In the genomic region with DNA sequence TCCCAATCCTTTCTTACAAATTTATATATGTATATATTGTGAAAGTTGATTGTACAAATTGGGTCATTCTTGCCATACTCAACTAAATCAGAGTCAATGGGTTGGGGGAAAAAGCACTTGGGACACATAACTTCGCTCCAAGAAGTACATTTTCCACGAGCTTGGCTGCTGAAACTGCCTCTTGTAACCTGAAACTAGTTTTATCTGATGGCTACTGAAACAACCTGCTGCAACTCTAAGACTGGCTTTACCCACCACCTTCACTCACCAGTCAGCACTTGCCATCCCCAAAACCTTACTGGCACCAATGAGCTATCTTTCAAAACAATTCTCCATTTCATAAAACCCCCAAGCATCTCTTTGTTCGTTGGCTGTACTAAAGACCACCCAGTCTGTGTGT, we compare ENCODE assay signal across 13 cellular contexts.
"Had no signal": no experiment of that assay in that cellular context is flagged by ENCODE, and none has a peak within 500 bp of the region (broad histone marks: within the 10 kb centered on the region; RNA-seq: fewer than 3 reads in every experiment).

No MANE protein-coding gene starts in this region.

- ATAC-seq: lower lobe of right lung; stimulated activated naive CD8-positive, alpha-beta T cell treated with anti-CD3 and anti-CD28 coated beads, Interleukin-15, amount 100 ng/mL, for 72 hours; T-helper 17 cell; upper lobe of right lung; WTC11 had no signal

- DNase-seq: activated CD4-positive, alpha-beta T cell treated with anti-CD3 and anti-CD28 coated beads for 48 hours; activated naive CD4-positive, alpha-beta T cell treated with Interleukin-2 at 50 U/mL for 16 hours; glutamatergic neuron; lower lobe of right lung; midbrain; retina; stimulated activated CD4-positive, alpha-beta T cell treated with anti-CD3 and anti-CD28 coated beads, Interleukin-15, amount 100 ng/mL, for 24 hours; stimulated activated CD4-positive, alpha-beta T cell treated with anti-CD3 and anti-CD28 coated beads, Interleukin-4, amount 100 ng/mL, for 24 hours; stimulated activated naive CD8-positive, alpha-beta T cell treated with anti-CD3 and anti-CD28 coated beads, Interleukin-15, amount 100 ng/mL, for 72 hours; T-helper 17 cell; testis; upper lobe of right lung had no signal
